Comparison of ENCODE assay signal across 1 cellular context in genomic region chr14:20683896-20684661, GRCh38.
TF ChIP-seq lines count a peak whose summit lies in the region.

RNASE4 (plus strand) TSS chr14:20684560; CDS start chr14:20699372, 14,812 bp downstream.

TF ChIP-seq in HEK293, 187 proteins besides CTCF, POLR2A, EP300 and RAD21 (continued from another document and continues in another):
- 0 out of 2 replicates have a peak, but pooled peaks have one; percentile 8 for TF ChIP-seq ZBTB11 (tag by site-specific recombination; conservative IDR thresholded peaks at IDR 0.05; ENCODE audit: low read depth)
- no peak for TF ChIP-seq ZSCAN18 (tag by site-specific recombination; IDR thresholded peaks at IDR 0.05)
- 0 out of 2 replicates have a peak, but pooled peaks have one; percentile 2 for TF ChIP-seq ZBTB7A (tag by site-specific recombination; IDR thresholded peaks at IDR 0.05; ENCODE audit: low read depth)
- peak; percentile 80 for TF ChIP-seq ZNF184 (tag by site-specific recombination; IDR thresholded peaks at IDR 0.05)
- TF ChIP-seq ZNF501 (tag by site-specific recombination; IDR thresholded peaks at IDR 0.05), result peak; percentile 31; the same call in 1 of the 2 replicates
- TF ChIP-seq ZBTB48 (tag by site-specific recombination; IDR thresholded peaks at IDR 0.05), result peak; percentile 85; the same call in 1 of the 2 replicates
- peak; percentile 78 for TF ChIP-seq ZNF639 (tag by site-specific recombination; IDR thresholded peaks at IDR 0.05)
- peak; percentile 86 for TF ChIP-seq ZNF561 (tag by site-specific recombination; IDR thresholded peaks at IDR 0.05; ENCODE audit: borderline replicate concordance)
- peak; percentile 93 for TF ChIP-seq KLF1 (tag by site-specific recombination; IDR thresholded peaks at IDR 0.05)
- no peak for TF ChIP-seq ZNF791 (tag by site-specific recombination; IDR thresholded peaks at IDR 0.05)
- TF ChIP-seq ZNF560 (tag by site-specific recombination; IDR thresholded peaks at IDR 0.05; ENCODE audit: borderline replicate concordance), result no peak
- no peak for TF ChIP-seq ZNF704 (tag by site-specific recombination; IDR thresholded peaks at IDR 0.05)
- TF ChIP-seq KLF8 (tag by site-specific recombination; IDR thresholded peaks at IDR 0.05), result peak; percentile 93
- peak; percentile 92 for TF ChIP-seq PATZ1 (tag by site-specific recombination; IDR thresholded peaks at IDR 0.05)
- peak; percentile 77 for TF ChIP-seq ZNF335 (tag by site-specific recombination; conservative IDR thresholded peaks at IDR 0.05)
- no peak for TF ChIP-seq ZNF488 (tag by site-specific recombination; IDR thresholded peaks at IDR 0.05)
- TF ChIP-seq ZNF510 (tag by site-specific recombination; IDR thresholded peaks at IDR 0.05; ENCODE audit: insufficient replicate concordance), result no peak
- peak; percentile 82 for TF ChIP-seq ZBTB26 (tag by site-specific recombination; optimal IDR thresholded peaks at IDR 0.05)
- TF ChIP-seq OSR2 (tag by site-specific recombination; IDR thresholded peaks at IDR 0.05), result peak; percentile 83
- TF ChIP-seq SALL2 (tag by site-specific recombination; IDR thresholded peaks at IDR 0.05; ENCODE audit: borderline replicate concordance), result peak; percentile 82; the same call in 1 of the 2 replicates
- peak; percentile 8; the same call in 1 of the 2 replicates for TF ChIP-seq EGR2 (tag by site-specific recombination; IDR thresholded peaks at IDR 0.05; ENCODE audit: low read depth)
- peak; percentile 33; the same call in 1 of the 2 replicates for TF ChIP-seq ZNF391 (tag by site-specific recombination; IDR thresholded peaks at IDR 0.05; ENCODE audit: borderline replicate concordance, low read depth)
- TF ChIP-seq INSM2 (tag by site-specific recombination; IDR thresholded peaks at IDR 0.05), result peak; percentile 59; the same call in 1 of the 2 replicates
- TF ChIP-seq ZNF248 (tag by site-specific recombination; IDR thresholded peaks at IDR 0.05), result no peak
- TF ChIP-seq ZNF585B (tag by site-specific recombination; IDR thresholded peaks at IDR 0.05), result no peak
- TF ChIP-seq ZNF654 (tag by site-specific recombination; IDR thresholded peaks at IDR 0.05; ENCODE audit: low read depth), result no peak
- no peak for TF ChIP-seq ZNF175 (tag by site-specific recombination; IDR thresholded peaks at IDR 0.05)
- no peak for TF ChIP-seq BCL11B (tag by site-specific recombination; IDR thresholded peaks at IDR 0.05; ENCODE audit: low read depth)
- no peak for TF ChIP-seq ZNF23 (tag by site-specific recombination; IDR thresholded peaks at IDR 0.05; ENCODE audit: borderline replicate concordance)
- peak; percentile 81 for TF ChIP-seq PRDM10 (tag by site-specific recombination; IDR thresholded peaks at IDR 0.05)
- TF ChIP-seq ZNF423 (tag by site-specific recombination; IDR thresholded peaks at IDR 0.05), result peak; percentile 82
- TF ChIP-seq SP3 (tag by site-specific recombination; IDR thresholded peaks at IDR 0.05), result peak; percentile 86; the same call in 1 of the 2 replicates
- TF ChIP-seq ZNF239 (tag by site-specific recombination; IDR thresholded peaks at IDR 0.05), result no peak
- TF ChIP-seq ZSCAN4 (tag by site-specific recombination; IDR thresholded peaks at IDR 0.05), result peak; percentile 52
- TF ChIP-seq RBAK (tag by site-specific recombination; IDR thresholded peaks at IDR 0.05), result no peak
